ENCODE assay signal across 1 cellular context in the genomic region with DNA sequence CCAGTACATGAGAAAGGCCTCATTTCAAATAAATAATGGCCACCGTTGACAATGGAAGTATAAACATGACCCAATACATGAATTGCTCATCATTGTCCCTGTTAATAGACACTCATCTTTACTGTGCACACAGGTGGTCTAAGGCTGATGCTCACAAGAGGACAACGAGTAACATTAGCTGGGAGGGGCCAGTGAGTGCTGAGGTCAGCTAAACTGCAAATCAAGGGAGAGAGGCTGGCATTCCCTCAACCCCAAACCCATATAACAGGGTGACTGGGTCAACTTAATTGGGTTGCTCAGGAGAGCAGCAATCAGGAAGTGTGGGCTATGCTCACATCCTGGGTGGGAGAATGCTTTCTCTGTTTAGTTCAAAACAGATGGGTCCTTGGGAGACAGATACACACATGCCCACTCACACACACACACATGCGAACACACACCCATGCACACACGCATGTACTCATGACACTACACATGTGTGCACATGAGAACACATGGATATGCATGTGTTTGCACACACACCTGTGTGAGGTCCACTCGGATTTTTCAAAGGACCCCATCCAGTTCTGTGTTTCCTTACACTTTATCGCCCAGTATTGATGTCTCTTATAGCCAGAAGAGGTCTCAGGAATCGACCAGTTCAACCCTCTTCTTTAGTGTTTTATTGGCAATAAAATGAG.
TF ChIP-seq lines count a peak whose summit lies in the region.

No MANE protein-coding gene starts in this region.

TF ChIP-seq in IMR-90, 13 proteins besides CTCF, POLR2A, EP300 and RAD21 (continued from another document):
- TF ChIP-seq SMC3 (IDR thresholded peaks at IDR 0.05; ENCODE audit: low read depth, low read length), result no peak
